Comparison of ENCODE assay signal across 26 cellular contexts in the genomic region with DNA sequence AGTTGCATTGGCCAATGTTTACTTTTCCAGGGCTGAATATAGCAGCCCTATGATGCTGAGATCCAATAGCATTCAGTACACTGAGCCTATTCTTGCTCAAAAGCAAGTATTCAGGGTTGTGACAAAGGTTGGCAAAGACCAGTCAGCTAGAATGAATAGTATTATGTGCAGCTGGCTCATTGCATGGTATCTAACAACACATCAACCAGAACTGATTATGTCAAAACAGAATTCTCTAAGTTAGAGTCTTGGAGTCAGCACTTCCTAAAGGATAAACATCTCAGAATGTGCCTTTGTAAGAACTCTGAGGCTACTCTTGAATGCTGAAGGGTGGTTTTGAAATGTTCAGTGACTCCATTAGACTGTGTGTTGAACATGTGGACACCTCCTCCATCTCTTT.
DNase-seq lines count a peak whose midpoint lies in the region; ATAC-seq, FAIRE-seq and TF ChIP-seq lines count a peak whose summit lies in the region.
"Had no signal": no experiment of that assay in that cellular context is flagged by ENCODE, and none has a peak within 500 bp of the region (broad histone marks: within the 10 kb centered on the region; RNA-seq: fewer than 3 reads in every experiment).

No MANE protein-coding gene starts in this region.

- H3K36me3 Mint-ChIP-seq in astrocyte (ENCODE audit: low read depth, unreplicated experiment), result no peaks in the 10 kb centered on the region
- H3K36me3 Mint-ChIP-seq: activated CD4-positive, alpha-beta memory T cell treated with anti-CD3 and anti-CD28 coated beads for 36 hours had no signal

- FAIRE-seq in astrocyte (lab: Jason Lieb, UNC), result peak; percentile 54
- FAIRE-seq: urothelium cell line had no signal

- H3K27ac Mint-ChIP-seq in astrocyte (ENCODE audit: unreplicated experiment), result no peak overlapping the region
- H3K27ac Mint-ChIP-seq in stimulated activated naive CD8-positive, alpha-beta T cell treated with anti-CD3 and anti-CD28 coated beads, Interleukin-15, amount 100 ng/mL, for 72 hours, result no peak overlapping the region
- H3K27ac Mint-ChIP-seq: activated CD4-positive, alpha-beta memory T cell treated with anti-CD3 and anti-CD28 coated beads for 36 hours; B cell; nephron; T-helper 17 cell; WTC11 had no signal

- DNase-seq in astrocyte (ENCODE audit: low read depth) (no peak), fibroblast of the aortic adventitia (ENCODE audit: low read depth) (peak; percentile 9), middle frontal gyrus (ENCODE audit: extremely low spot score, low spot score) (peak; percentile 73), GM19240 (ENCODE audit: insufficient read length, low spot score) (no peak), left colon (no peak)
- DNase-seq in stimulated activated naive CD8-positive, alpha-beta T cell treated with anti-CD3 and anti-CD28 coated beads, Interleukin-15, amount 100 ng/mL, for 72 hours, result no peak
- DNase-seq: activated CD4-positive, alpha-beta memory T cell treated with anti-CD3 and anti-CD28 coated beads for 36 hours; activated naive CD4-positive, alpha-beta T cell; Caco-2; cerebellar nuclear complex; foreskin keratinocyte; kidney glomerular epithelial cell; NCI-H1092; NCI-H2029; NCI-H446 treated with DMSO at 0.1 percent for 48 hours; spleen; stimulated activated CD4-positive, alpha-beta T cell treated with anti-CD3 and anti-CD28 coated beads, Interleukin-4, amount 100 ng/mL, for 24 hours; T-helper 17 cell had no signal

- H3K4me2 ChIP-seq in astrocyte (ENCODE audit: low read length), result no peak overlapping the region

- no peak for TF ChIP-seq CTCF in astrocyte (IDR thresholded peaks at IDR 0.05; ENCODE audit: insufficient read depth, low read depth, low read length)
- no peak for TF ChIP-seq CTCF in fibroblast of the aortic adventitia (IDR thresholded peaks at IDR 0.05; ENCODE audit: insufficient read depth, low read length)

- no peak overlapping the region for H2AFZ ChIP-seq in astrocyte (ENCODE audit: low read depth, low read length)

- H3K4me3 Mint-ChIP-seq in astrocyte (ENCODE audit: unreplicated experiment), result no peak overlapping the region
- H3K4me3 Mint-ChIP-seq in stimulated activated naive CD8-positive, alpha-beta T cell treated with anti-CD3 and anti-CD28 coated beads, Interleukin-15, amount 100 ng/mL, for 72 hours, result no peak overlapping the region
- H3K4me3 Mint-ChIP-seq: activated CD4-positive, alpha-beta memory T cell treated with anti-CD3 and anti-CD28 coated beads for 36 hours; B cell; nephron; T-helper 17 cell; WTC11 had no signal

- H3K4me1 Mint-ChIP-seq in astrocyte (ENCODE audit: low read depth, unreplicated experiment), result no peaks in the 10 kb centered on the region
- no peaks in the 10 kb centered on the region for H3K4me1 Mint-ChIP-seq in stimulated activated naive CD8-positive, alpha-beta T cell treated with anti-CD3 and anti-CD28 coated beads, Interleukin-15, amount 100 ng/mL, for 72 hours
- H3K4me1 Mint-ChIP-seq: B cell, nephron, T-helper 17 cell, WTC11 had no signal

- ATAC-seq in stimulated activated naive CD8-positive, alpha-beta T cell treated with anti-CD3 and anti-CD28 coated beads, Interleukin-15, amount 100 ng/mL, for 72 hours, result no peak
- ATAC-seq in GM21515 (IDR thresholded peaks at IDR 0.05; ENCODE audit: unreplicated experiment), result no peak
- no peak for ATAC-seq in left colon
- ATAC-seq: foreskin keratinocyte, Panc1, T-helper 17 cell, WTC11 had no signal

- no peaks in the 10 kb centered on the region for H3K9me3 ChIP-seq in astrocyte (ENCODE audit: insufficient read depth, low read depth, low read length)
- H3K9me3 ChIP-seq: SJSA1 had no signal

- H3K9ac ChIP-seq in astrocyte (ENCODE audit: low read length), result no peak overlapping the region

- H3K4me1 ChIP-seq in astrocyte (ENCODE audit: insufficient read depth, low read length), result no peaks in the 10 kb centered on the region
- H3K4me1 ChIP-seq: foreskin keratinocyte, SJSA1, spleen had no signal

- H3K79me2 ChIP-seq in astrocyte (ENCODE audit: insufficient read depth, low read length), result no peaks in the 10 kb centered on the region

- no peaks in the 10 kb centered on the region for H4K20me1 ChIP-seq in astrocyte (ENCODE audit: insufficient read depth, low read length)

- peaks cover 15% of the 10 kb centered on the region for H3K9me3 Mint-ChIP-seq in astrocyte (ENCODE audit: unreplicated experiment)
- peaks cover 5 to 6% of the 10 kb centered on the region in 2 donors for H3K9me3 Mint-ChIP-seq in stimulated activated naive CD8-positive, alpha-beta T cell treated with anti-CD3 and anti-CD28 coated beads, Interleukin-15, amount 100 ng/mL, for 72 hours

- no peaks in the 10 kb centered on the region for H3K27me3 Mint-ChIP-seq in astrocyte (ENCODE audit: low read depth, unreplicated experiment)
- H3K27me3 Mint-ChIP-seq in stimulated activated naive CD8-positive, alpha-beta T cell treated with anti-CD3 and anti-CD28 coated beads, Interleukin-15, amount 100 ng/mL, for 72 hours, result no peaks in the 10 kb centered on the region
- H3K27me3 Mint-ChIP-seq: activated CD4-positive, alpha-beta memory T cell treated with anti-CD3 and anti-CD28 coated beads for 36 hours; B cell; T-helper 17 cell had no signal

- no peak overlapping the region for H3K4me3 ChIP-seq in astrocyte (ENCODE audit: insufficient read depth, low read depth, low read length)
- H3K4me3 ChIP-seq in fibroblast of the aortic adventitia (ENCODE audit: low read depth, low read length), result no peak overlapping the region
- H3K4me3 ChIP-seq: SJSA1, spleen had no signal

- H3K27ac ChIP-seq in astrocyte (ENCODE audit: low read depth, low read length) (no peak overlapping the region), temporal lobe (ENCODE audit: low read depth, low read length) (peak overlapping the region; percentile 63)
- H3K27ac ChIP-seq: foreskin keratinocyte, SJSA1, spleen had no signal

- no peaks in the 10 kb centered on the region for H3K36me3 ChIP-seq in astrocyte (ENCODE audit: insufficient read depth, low read length)
- H3K36me3 ChIP-seq: SJSA1, spleen had no signal

- intact Hi-C loops in left colon (cut with DNase I, micrococcal nuclease), result no loop called here

- no peaks in the 10 kb centered on the region for H3K27me3 ChIP-seq in astrocyte (ENCODE audit: insufficient read depth, low read length)
- H3K27me3 ChIP-seq: foreskin keratinocyte, SJSA1, spleen had no signal

Comparison
In these comparisons a context has a peak if more than half of its experiments do, and no peak if none do; other contexts are left out.
1. DNase-seq: peak in fibroblast of the aortic adventitia (single experiment) and middle frontal gyrus (single experiment); none in astrocyte (single experiment), stimulated activated naive CD8-positive, alpha-beta T cell treated with anti-CD3 and anti-CD28 coated beads, Interleukin-15, amount 100 ng/mL, for 72 hours (0 of 2), GM19240 (single experiment) and left colon (0 of 2).